8 cellular contexts compared by ENCODE assay signal in genomic region chr12:110279976-110280783, GRCh38. TPM values are rescaled to one million over a fixed set of nuclear protein-coding genes. Genes with fewer than 3 reads are reported as not detected.
DNase-seq lines count a peak whose midpoint lies in the region; ATAC-seq and TF ChIP-seq lines count a peak whose summit lies in the region.

No MANE protein-coding gene starts in this region.

- H3K9me3 Mint-ChIP-seq in activated naive CD8-positive, alpha-beta T cell treated with anti-CD3 and anti-CD28 coated beads, Interleukin-2, amount 10 ng/mL, durations not matched to agents 7 days and 5 days, result no peaks in the 10 kb centered on the region

- TF ChIP-seq POLR2A in Peyer's patch (IDR thresholded peaks at IDR 0.05) (no peak), prostate gland (IDR thresholded peaks at IDR 0.05) (no peak)

- 14% methylated on average over 25 of the region's 25 CpGs for WGBS in right cardiac atrium
- 9% methylated on average over 25 of the region's 25 CpGs for WGBS in prostate gland

- intact Hi-C loops in right cardiac atrium (cut with DNase I), result loop anchor here in 3 of 4 donors (5.0 to 10.0 kb wide), 2 partner anchors 33 to 55 kb away; no protein-coding TSS in a partner anchor
- intact Hi-C loops in prostate gland (cut with DNase I), result loop anchor here (5.0 to 10.0 kb wide), 3 partner anchors 58 to 173 kb away; no protein-coding TSS in a partner anchor

- H3K27me3 ChIP-seq in Peyer's patch (no peaks in the 10 kb centered on the region), right cardiac atrium (ENCODE audit: control insufficient read depth, insufficient read depth) (no peaks in the 10 kb centered on the region), prostate gland (replicated peaks; ENCODE audit: insufficient read depth) (no peaks in the 10 kb centered on the region)

- H3K27ac ChIP-seq in Peyer's patch, result peak overlapping the region; percentile 95 to 99 (median 98)
- H3K27ac ChIP-seq in right cardiac atrium (ENCODE audit: low read length), result peak overlapping the region; percentile 87
- H3K27ac ChIP-seq in prostate gland, result peak overlapping the region; percentile 96 to 98

- DNase-seq in A172 (ENCODE audit: low spot score) (peak; percentile 32), Peyer's patch (peak in 2 of 3 donors; percentile 43 to 72), right cardiac atrium (peak; percentile 68 to 87 (median 83)), prostate gland (ENCODE audit: low spot score) (peak; percentile 37), ecto neural progenitor cell (ENCODE audit: low spot score) (no peak)
- DNase-seq in activated naive CD8-positive, alpha-beta T cell treated with anti-CD3 and anti-CD28 coated beads, Interleukin-2, amount 10 ng/mL, durations not matched to agents 7 days and 5 days, result no peak

- H3K4me1 ChIP-seq in Peyer's patch (peaks cover 0 to 17% (median 5%) of the 10 kb centered on the region in 4 donors), right cardiac atrium (ENCODE audit: control insufficient read depth, insufficient read depth, low read length) (no peaks in the 10 kb centered on the region), prostate gland (replicated peaks) (peaks cover 2% of the 10 kb centered on the region)

- H3K36me3 ChIP-seq in Peyer's patch (no peaks in the 10 kb centered on the region), prostate gland (no peaks in the 10 kb centered on the region)

- TF ChIP-seq CTCF in Peyer's patch (IDR thresholded peaks at IDR 0.05), result no peak
- no peak for TF ChIP-seq CTCF in prostate gland (IDR thresholded peaks at IDR 0.05)

- peaks cover 17% of the 10 kb centered on the region for H3K27me3 Mint-ChIP-seq in activated naive CD8-positive, alpha-beta T cell treated with anti-CD3 and anti-CD28 coated beads, Interleukin-2, amount 10 ng/mL, durations not matched to agents 7 days and 5 days

- peaks cover 26% of the 10 kb centered on the region for H3K4me1 Mint-ChIP-seq in activated naive CD8-positive, alpha-beta T cell treated with anti-CD3 and anti-CD28 coated beads, Interleukin-2, amount 10 ng/mL, durations not matched to agents 7 days and 5 days

- H3K4me3 ChIP-seq in Peyer's patch (peak overlapping the region; percentile 74 to 93 (median 86)), right cardiac atrium (ENCODE audit: low read length) (peak overlapping the region; percentile 56), prostate gland (peak overlapping the region; percentile 93 to 94)

- peak overlapping the region; percentile 89 for H3K4me3 Mint-ChIP-seq in activated naive CD8-positive, alpha-beta T cell treated with anti-CD3 and anti-CD28 coated beads, Interleukin-2, amount 10 ng/mL, durations not matched to agents 7 days and 5 days

- POLR2A ChIA-PET in activated naive CD8-positive, alpha-beta T cell treated with anti-CD3 and anti-CD28 coated beads, Interleukin-2, amount 10 ng/mL, durations not matched to agents 7 days and 5 days (lab: Charles Lee), result interaction anchor here (0.8 to 2.6 kb wide), 13 partner anchors 10 to 222 kb away, joined by 3 to 14 read pairs (median 4); partner anchors contain the start of genes ARPC3, FAM216A, GPN3 and IFT81

- H3K9me3 ChIP-seq in Peyer's patch (no peaks in the 10 kb centered on the region), right cardiac atrium (ENCODE audit: control insufficient read depth, low read length) (no peaks in the 10 kb centered on the region), prostate gland (no peaks in the 10 kb centered on the region)

- peak overlapping the region; percentile 88 for H3K27ac Mint-ChIP-seq in activated naive CD8-positive, alpha-beta T cell treated with anti-CD3 and anti-CD28 coated beads, Interleukin-2, amount 10 ng/mL, durations not matched to agents 7 days and 5 days

- peaks cover 21% of the 10 kb centered on the region for H3K36me3 Mint-ChIP-seq in activated naive CD8-positive, alpha-beta T cell treated with anti-CD3 and anti-CD28 coated beads, Interleukin-2, amount 10 ng/mL, durations not matched to agents 7 days and 5 days

- ATAC-seq in GM18502 (IDR thresholded peaks at IDR 0.05; ENCODE audit: poor library complexity, unreplicated experiment) (peak; percentile 5), HG03378 (IDR thresholded peaks at IDR 0.05; ENCODE audit: unreplicated experiment) (peak; percentile 4), right cardiac atrium (peak; percentile 50 to 65)
- peak; percentile 1 for ATAC-seq in activated naive CD8-positive, alpha-beta T cell treated with anti-CD3 and anti-CD28 coated beads, Interleukin-2, amount 10 ng/mL, durations not matched to agents 7 days and 5 days (ENCODE audit: low read depth)

RNA-seq across cellular contexts. Expression of gene ATP2A2, which starts 0.9 kb away (rescaled TPM):
- 93.0 and 108 TPM in 2 replicates for total RNA-seq in A172 (2014; rRNA removed; shearing (Covaris generic))
- 100 to 1,000 TPM; 102 to 239 (median 208) TPM for total RNA-seq in Peyer's patch
- total RNA-seq in activated naive CD8-positive, alpha-beta T cell treated with anti-CD3 and anti-CD28 coated beads, Interleukin-2, amount 10 ng/mL, durations not matched to agents 7 days and 5 days, result 10 to 100 TPM; 96.1 to 100.0 TPM
- total RNA-seq in right cardiac atrium, result 1,000 to 10,000 TPM; 2,744 to 3,920 (median 3,065) TPM
- polyA plus RNA-seq in right cardiac atrium, result 1,499 TPM
- 100 to 1,000 TPM; 121 to 209 TPM for total RNA-seq in prostate gland

Comparison
In these comparisons a context has a peak if more than half of its experiments do, and no peak if none do; other contexts are left out.
1. DNase-seq: peak in A172 (single experiment), Peyer's patch (2 of 3), right cardiac atrium (3 of 3) and prostate gland (single experiment); none in activated naive CD8-positive, alpha-beta T cell treated with anti-CD3 and anti-CD28 coated beads, Interleukin-2, amount 10 ng/mL, durations not matched to agents 7 days and 5 days (single experiment) and ecto neural progenitor cell (single experiment).
2. ATAC-seq: peak in every context shown above with its lines; median percentile 58 in right cardiac atrium; 5 in GM18502; 4 in HG03378; 1 in activated naive CD8-positive, alpha-beta T cell treated with anti-CD3 and anti-CD28 coated beads, Interleukin-2, amount 10 ng/mL, durations not matched to agents 7 days and 5 days.
3. RNA of gene ATP2A2, which starts 0.9 kb away (total RNA-seq): 2,744 to 3,920 TPM in right cardiac atrium; 102 to 239 TPM in Peyer's patch, 121 to 209 TPM in prostate gland, 93.0 to 108 TPM in A172 and 96.1 to 100.0 TPM in activated naive CD8-positive, alpha-beta T cell treated with anti-CD3 and anti-CD28 coated beads, Interleukin-2, amount 10 ng/mL, durations not matched to agents 7 days and 5 days; every median in the first group is over 10 times any median in the second.
4. Peak in every context shown above with its lines, with median percentiles within 50 percentile points of each other: H3K27ac ChIP-seq and H3K4me3 ChIP-seq.